15 cellular contexts compared by ENCODE assay signal in genomic region chr6:70180904-70181599, GRCh38.
A peak's percentile ranks its signal among the peaks of the same experiment; 100 is the strongest.
DNase-seq lines count a peak whose midpoint lies in the region; ATAC-seq and TF ChIP-seq lines count a peak whose summit lies in the region.
"Had no signal": no experiment of that assay in that cellular context is flagged by ENCODE, and none has a peak within 500 bp of the region (broad histone marks: within the 10 kb centered on the region; RNA-seq: fewer than 3 reads in every experiment).

No MANE protein-coding gene starts in this region.

- no peak overlapping the region for H3K4me3 Mint-ChIP-seq in activated T-cell treated with anti-CD3 and anti-CD28 coated beads, Interleukin-2, amount 50 U/mL, for 72 hours

- H3K4me1 Mint-ChIP-seq in activated T-cell treated with anti-CD3 and anti-CD28 coated beads, Interleukin-2, amount 50 U/mL, for 72 hours (ENCODE audit: low read depth), result no peaks in the 10 kb centered on the region

- no peaks in the 10 kb centered on the region for H3K9me3 Mint-ChIP-seq in activated T-cell treated with anti-CD3 and anti-CD28 coated beads, Interleukin-2, amount 50 U/mL, for 72 hours

- H3K36me3 Mint-ChIP-seq in activated T-cell treated with anti-CD3 and anti-CD28 coated beads, Interleukin-2, amount 50 U/mL, for 72 hours (ENCODE audit: insufficient read depth in 2 of 2), result no peaks in the 10 kb centered on the region

- H3K27me3 Mint-ChIP-seq in activated T-cell treated with anti-CD3 and anti-CD28 coated beads, Interleukin-2, amount 50 U/mL, for 72 hours (ENCODE audit: low read depth), result peaks cover 9% of the 10 kb centered on the region

- peak; percentile 82 for ATAC-seq in GM18870 (IDR thresholded peaks at IDR 0.05; ENCODE audit: unreplicated experiment)
- ATAC-seq in HG03064 (IDR thresholded peaks at IDR 0.05; ENCODE audit: low read depth, unreplicated experiment), result peak; percentile 52
- ATAC-seq in activated T-cell treated with anti-CD3 and anti-CD28 coated beads, Interleukin-2, amount 50 U/mL, for 72 hours (replicated peaks in 1 of 2), result peak; percentile 89 to 94
- no peak for ATAC-seq in omental fat pad (ENCODE audit: low FRiP score)
- ATAC-seq: heart right ventricle, left lobe of liver, upper lobe of right lung had no signal

- TF ChIP-seq CTCF in GM10266 (IDR thresholded peaks at IDR 0.05; ENCODE audit: control insufficient read depth, insufficient read depth, low read depth, missing control alignments), result no peak
- no peak for TF ChIP-seq CTCF in omental fat pad (IDR thresholded peaks at IDR 0.05)

- peak; percentile 4 for DNase-seq in GM10266 (ENCODE audit: extremely low spot score)
- peak; percentile 1 to 7 for DNase-seq in activated T-cell treated with anti-CD3 and anti-CD28 coated beads, Interleukin-2, amount 50 U/mL, for 72 hours
- no peak for DNase-seq in omental fat pad (ENCODE audit: low spot score)
- DNase-seq in NCI-H1105 treated with DMSO at 0.1 percent for 48 hours (lab: John Stamatoyannopoulos, UW), result no peak
- DNase-seq in activated CD4-positive, CD25-positive, alpha-beta regulatory T cell treated with anti-CD3 and anti-CD28 coated beads, Interleukin-2, amount 50 U/mL, for 72 hours, result no peak
- no peak for DNase-seq in germinal center (ENCODE audit: low spot score)
- DNase-seq: amygdala, GM23248, heart right ventricle, NCI-H1092, SW 1271, upper lobe of right lung had no signal

- no peak overlapping the region for H3K27ac Mint-ChIP-seq in activated T-cell treated with anti-CD3 and anti-CD28 coated beads, Interleukin-2, amount 50 U/mL, for 72 hours

Comparison
In these comparisons a context has a peak if more than half of its experiments do, and no peak if none do; other contexts are left out.
1. DNase-seq: peak in GM10266 (single experiment) and activated T-cell treated with anti-CD3 and anti-CD28 coated beads, Interleukin-2, amount 50 U/mL, for 72 hours (2 of 2); none in omental fat pad (single experiment), NCI-H1105 treated with DMSO at 0.1 percent for 48 hours (single experiment), activated CD4-positive, CD25-positive, alpha-beta regulatory T cell treated with anti-CD3 and anti-CD28 coated beads, Interleukin-2, amount 50 U/mL, for 72 hours (single experiment) and germinal center (single experiment).